34 cellular contexts compared by ENCODE assay signal in the genomic region with DNA sequence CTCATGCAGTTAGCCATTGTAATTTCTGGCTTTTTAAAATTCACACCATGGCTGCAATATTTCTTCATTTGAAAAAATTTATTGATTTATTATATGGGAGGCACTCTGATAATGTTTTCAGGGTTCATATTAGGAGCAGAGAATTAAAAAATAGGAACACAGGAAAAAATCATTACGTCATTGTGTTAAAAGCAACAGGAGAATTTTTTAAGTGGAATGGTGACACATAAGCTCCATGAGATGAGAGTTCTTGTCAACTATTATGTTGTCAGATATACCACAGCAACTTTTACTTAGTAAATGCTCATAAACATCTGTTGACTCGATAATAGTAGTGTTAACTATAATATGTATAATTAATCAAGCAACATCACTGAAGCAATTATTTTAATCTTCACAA.
"Had no signal": no experiment of that assay in that cellular context is flagged by ENCODE, and none has a peak within 500 bp of the region (broad histone marks: within the 10 kb centered on the region; RNA-seq: fewer than 3 reads in every experiment).

No MANE protein-coding gene starts in this region.

- H3K9me3 ChIP-seq: MG63 had no signal

- DNase-seq: Karpas-422, Kasumi-1, MG63, MM.1S, MV-4-11, NCI-H1048, NCI-H1092, NCI-H1092 treated with DMSO at 0.1 percent for 48 hours, NCI-H1105, NCI-H1105 treated with DMSO at 0.1 percent for 48 hours, NCI-H1417, NCI-H1417 treated with DMSO at 0.1 percent for 48 hours, NCI-H1436, NCI-H1436 treated with DMSO at 0.1 percent for 48 hours, NCI-H146, NCI-H1694, NCI-H1694 treated with DMSO at 0.1 percent for 48 hours, NCI-H187, NCI-H187 treated with DMSO at 0.1 percent for 48 hours, NCI-H1930, NCI-H2029, NCI-H2029 treated with DMSO at 0.1 percent for 48 hours, NCI-H2081, NCI-H2081 treated with DMSO at 0.1 percent for 48 hours, NCI-H2107, NCI-H2171, NCI-H2171 treated with DMSO at 0.1 percent for 48 hours, NCI-H2227 treated with DMSO at 0.1 percent for 48 hours, NCI-H226, NCI-H345, NCI-H446, NCI-H446 treated with DMSO at 0.1 percent for 48 hours, NCI-H510A, NCI-H510A treated with DMSO at 0.1 percent for 48 hours had no signal

- H3K36me3 ChIP-seq: MG63 had no signal

- H3K4me3 ChIP-seq: MG63 had no signal

- H3K27me3 ChIP-seq: MG63 had no signal
